In genomic region chr3:78496458-78496857, GRCh38 we compare ENCODE assay signal across 22 cellular contexts.
A peak's percentile ranks its signal among the peaks of the same experiment; 100 is the strongest.
DNase-seq lines count a peak whose midpoint lies in the region; ATAC-seq, FAIRE-seq and TF ChIP-seq lines count a peak whose summit lies in the region.
"Had no signal": no experiment of that assay in that cellular context is flagged by ENCODE, and none has a peak within 500 bp of the region (broad histone marks: within the 10 kb centered on the region; RNA-seq: fewer than 3 reads in every experiment).

No MANE protein-coding gene starts in this region.

- H3K4me1 ChIP-seq in HepG2 (ENCODE audit: insufficient read depth, low read length) (no peaks in the 10 kb centered on the region), right lobe of liver (peaks cover 0 to 3% (median 0%) of the 10 kb centered on the region in 4 donors), sigmoid colon (peaks cover 0 to 13% (median 7%) of the 10 kb centered on the region in 4 donors)

- BruUV-seq in HepG2 (replicated peaks; lab: Mats Ljungman, UMichigan), result no TSS peak

- POLR2A ChIA-PET in HepG2 (lab: Yijun Ruan, JAX), result no interaction called here

- peak; percentile 50; the same call in 2 of the 3 replicates for ATAC-seq in HepG2
- ATAC-seq in right lobe of liver, result no peak
- no peak for ATAC-seq in HG03439 (IDR thresholded peaks at IDR 0.05; ENCODE audit: unreplicated experiment)
- ATAC-seq: activated T-cell treated with anti-CD3 and anti-CD28 coated beads, Interleukin-2, amount 50 U/mL, for 4 hours had no signal

- H3K4me2 ChIP-seq in HepG2 (ENCODE audit: low read depth, low read length), result no peak overlapping the region

- TF ChIP-seq POLR2A in HepG2 (IDR thresholded peaks at IDR 0.05; ENCODE audit: insufficient read depth in 1 of 2, low read depth in 2 of 2, low read length in 2 of 2), result no peak
- TF ChIP-seq POLR2A in right lobe of liver (IDR thresholded peaks at IDR 0.05), result no peak
- TF ChIP-seq POLR2A in sigmoid colon (IDR thresholded peaks at IDR 0.05), result no peak

- no peaks in the 10 kb centered on the region for H3K79me2 ChIP-seq in HepG2 (ENCODE audit: insufficient read depth, low read length)

- TF ChIP-seq RAD21 in HepG2 (CRISPR knock-in tag; IDR thresholded peaks at IDR 0.05), result no peak

- H3K36me3 ChIP-seq in HepG2 (replicated peaks in 1 of 2; ENCODE audit: control insufficient read depth in 1 of 2, insufficient read depth in 2 of 2, low read length in 2 of 2) (no peaks in the 10 kb centered on the region), right lobe of liver (no peaks in the 10 kb centered on the region), SK-N-MC (ENCODE audit: insufficient read depth, low read length) (no peaks in the 10 kb centered on the region), sigmoid colon (no peaks in the 10 kb centered on the region)
- H3K36me3 ChIP-seq: tibial artery had no signal

- no peaks in the 10 kb centered on the region for H3K27me3 ChIP-seq in HepG2 (ENCODE audit: control insufficient read depth in 1 of 2, insufficient read depth in 2 of 2, low read length in 2 of 2)
- H3K27me3 ChIP-seq in right lobe of liver, result no peaks in the 10 kb centered on the region
- H3K27me3 ChIP-seq in sigmoid colon, result no peaks in the 10 kb centered on the region
- H3K27me3 ChIP-seq: tibial artery had no signal

- H3K9me3 ChIP-seq in HepG2 (ENCODE audit: low read length) (no peaks in the 10 kb centered on the region), right lobe of liver (no peaks in the 10 kb centered on the region), SK-N-MC (ENCODE audit: low read depth, low read length) (no peaks in the 10 kb centered on the region), sigmoid colon (no peaks in the 10 kb centered on the region)
- H3K9me3 ChIP-seq: tibial artery had no signal

- H3K9ac ChIP-seq in HepG2 (ENCODE audit: insufficient read depth, low read depth, low read length), result no peak overlapping the region
- no peak overlapping the region for H3K9ac ChIP-seq in SK-N-MC (ENCODE audit: insufficient read length)
- H3K9ac ChIP-seq: GM23248 had no signal

- H3K4me3 ChIP-seq in HepG2 (replicated peaks in 1 of 3; ENCODE audit: insufficient read depth in 1 of 3, low read depth in 2 of 3, low read length in 3 of 3) (no peak overlapping the region), right lobe of liver (no peak overlapping the region), SK-N-MC (peak overlapping the region; percentile 53), sigmoid colon (no peak overlapping the region)
- H3K4me3 ChIP-seq: GM23248, tibial artery had no signal

- no peak for FAIRE-seq in HepG2 (lab: Jason Lieb, UNC)
- FAIRE-seq: bronchial epithelial cell, GM12892, TTC549 had no signal

- H2AFZ ChIP-seq in HepG2 (ENCODE audit: low read length), result no peak overlapping the region
- H2AFZ ChIP-seq: GM23248 had no signal

- DNase-seq in HepG2 (ENCODE audit: low spot score) (no peak), right lobe of liver (no peak), NCI-H1417 (lab: John Stamatoyannopoulos, UW) (peak; percentile 16 to 89 (median 58)), SK-N-MC (ENCODE audit: low read depth, low spot score) (no peak), sigmoid colon (no peak), OCI-M2 (lab: John Stamatoyannopoulos, UW; ENCODE audit: unreplicated experiment) (no peak)
- no peak for DNase-seq in stimulated activated CD4-positive, alpha-beta T cell treated with anti-CD3 and anti-CD28 coated beads, Interleukin-4, amount 100 ng/mL, for 24 hours
- DNase-seq: activated CD8-positive, alpha-beta memory T cell treated with anti-CD3 and anti-CD28 coated beads for 24 hours; activated naive CD4-positive, alpha-beta T cell treated with Interleukin-2 at 50 U/mL for 16 hours; activated T-cell treated with anti-CD3 and anti-CD28 coated beads, Interleukin-2, amount 50 U/mL, for 4 hours; amniotic stem cell; dermis blood vessel endothelial cell; GM23248; mesenchymal stem cell; occipital lobe; stimulated activated CD4-positive, alpha-beta T cell treated with anti-CD3 and anti-CD28 coated beads, Interleukin-12 subunit alpha, Interleukin-12 subunit beta, amount 100 ng/mL, for 4 hours; T-helper 1 cell; tibial artery had no signal

- CTCF ChIA-PET in HepG2 (lab: Yijun Ruan, JAX; ENCODE audit: low intra/inter-chr PET ratio, low total read pairs), result no interaction called here

- H3K27ac ChIP-seq in HepG2 (ENCODE audit: extremely low read length, insufficient read depth, low read length) (no peak overlapping the region), right lobe of liver (no peak overlapping the region), SK-N-MC (peak overlapping the region; percentile 67; the same call in 1 of the 2 replicates), sigmoid colon (no peak overlapping the region)
- H3K27ac ChIP-seq: GM23248, tibial artery had no signal

- in situ Hi-C loops in HepG2 (cut with HindIII; ENCODE audit: extremely low pct_ligation_motif_present, low pct_unique_long_range_greater_than_20kb), result no loop called here

- TF ChIP-seq CTCF in HepG2 (CRISPR knock-in tag; IDR thresholded peaks at IDR 0.05), result no peak
- TF ChIP-seq CTCF in right lobe of liver (IDR thresholded peaks at IDR 0.05), result no peak
- TF ChIP-seq CTCF in sigmoid colon (IDR thresholded peaks at IDR 0.05), result no peak

- intact Hi-C loops in HepG2 (cut with micrococcal nuclease; ENCODE audit: unreplicated experiment) (no loop called here), right lobe of liver (cut with DNase I) (no loop called here), sigmoid colon (cut with DNase I) (no loop called here)

- TF ChIP-seq EP300 in HepG2 (IDR thresholded peaks at IDR 0.05; ENCODE audit: low read depth in 2 of 2, low read length in 2 of 2) (no peak), HepG2 (CRISPR knock-in tag; IDR thresholded peaks at IDR 0.05; ENCODE audit: borderline replicate concordance) (no peak), sigmoid colon (IDR thresholded peaks at IDR 0.05) (no peak)

- WGBS in HepG2 (ENCODE audit: low lambda C conversion rate), result 2% methylated on average over 3 of the region's 3 CpGs
- 72% methylated on average over 3 of the region's 3 CpGs for WGBS in right lobe of liver (ENCODE audit: insufficient coverage, low coverage, low lambda C conversion rate, missing lambda C conversion rate)
- 62 to 71% methylated on average over 3 of the region's 3 CpGs for WGBS in sigmoid colon, 2 donors

- H4K20me1 ChIP-seq in HepG2 (ENCODE audit: insufficient read depth, low read length), result no peaks in the 10 kb centered on the region

TF ChIP-seq in HepG2, 621 proteins besides CTCF, POLR2A, EP300 and RAD21 (continues in another document):
- no peak for TF ChIP-seq ZNF12 (CRISPR knock-in tag; IDR thresholded peaks at IDR 0.05)
- no peak for TF ChIP-seq HMGXB3 (CRISPR knock-in tag; IDR thresholded peaks at IDR 0.05; ENCODE audit: borderline replicate concordance)
- TF ChIP-seq HMG20B (CRISPR knock-in tag; conservative IDR thresholded peaks at IDR 0.05), result no peak
- no peak for TF ChIP-seq KMT2A (CRISPR knock-in tag; IDR thresholded peaks at IDR 0.05)
- no peak for TF ChIP-seq ZEB1 (IDR thresholded peaks at IDR 0.05; ENCODE audit: insufficient replicate concordance, low read depth)
- TF ChIP-seq DNMT1 (CRISPR knock-in tag; IDR thresholded peaks at IDR 0.05), result no peak
- no peak for TF ChIP-seq BCLAF1 (IDR thresholded peaks at IDR 0.05)
- TF ChIP-seq ZNF841 (CRISPR knock-in tag; IDR thresholded peaks at IDR 0.05; ENCODE audit: borderline replicate concordance), result no peak

Comparison
In these comparisons a context has a peak if more than half of its experiments do, and no peak if none do; other contexts are left out.
1. DNase-seq: peak in NCI-H1417 (3 of 3); none in HepG2 (single experiment), right lobe of liver (0 of 3), SK-N-MC (single experiment), sigmoid colon (single experiment), OCI-M2 (single experiment) and stimulated activated CD4-positive, alpha-beta T cell treated with anti-CD3 and anti-CD28 coated beads, Interleukin-4, amount 100 ng/mL, for 24 hours (single experiment).